18 cellular contexts compared by ENCODE assay signal in the genomic region with DNA sequence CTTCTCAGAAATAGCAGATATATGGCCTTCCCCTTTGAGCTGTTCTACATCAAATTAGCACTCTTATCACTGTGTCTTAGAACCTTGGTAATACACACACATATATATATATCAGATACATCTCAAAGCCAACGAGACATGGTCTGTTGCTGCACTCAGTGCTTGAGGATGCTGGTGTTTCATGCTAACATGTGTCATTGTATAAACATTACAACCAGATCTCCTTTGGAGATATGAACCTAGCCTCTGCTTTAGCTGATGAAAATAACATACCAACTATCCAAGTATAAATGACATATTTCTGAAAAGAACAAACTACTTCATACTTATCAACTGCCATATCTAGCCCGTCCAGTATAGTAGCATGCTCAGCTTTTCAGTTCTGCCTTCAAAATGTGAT.
A peak's percentile ranks its signal among the peaks of the same experiment; 100 is the strongest.
DNase-seq lines count a peak whose midpoint lies in the region; ATAC-seq and TF ChIP-seq lines count a peak whose summit lies in the region.
"Had no signal": no experiment of that assay in that cellular context is flagged by ENCODE, and none has a peak within 500 bp of the region (broad histone marks: within the 10 kb centered on the region; RNA-seq: fewer than 3 reads in every experiment).

No MANE protein-coding gene starts in this region.

- no peaks in the 10 kb centered on the region for H3K9me2 ChIP-seq in SK-N-SH
- no peaks in the 10 kb centered on the region for H3K9me2 ChIP-seq in neural cell (ENCODE audit: insufficient read depth, low read length)

- no peak overlapping the region for H3K4me2 ChIP-seq in SK-N-SH
- H3K4me2 ChIP-seq in neural cell (ENCODE audit: low read length): no peak overlapping the region
- H3K4me2 ChIP-seq: A549; BLaER1 treated with 17β-estradiol and CSF1 and Interleukin-3, amounts not matched to agents 10 nM and 100 nM had no signal

- H4K20me1 ChIP-seq in SK-N-SH (ENCODE audit: insufficient read depth) (no peaks in the 10 kb centered on the region), neural cell (ENCODE audit: insufficient read depth) (no peaks in the 10 kb centered on the region)
- H4K20me1 ChIP-seq: BLaER1 treated with 17β-estradiol and CSF1 and Interleukin-3, amounts not matched to agents 10 nM and 100 nM had no signal

- H3K27ac ChIP-seq in SK-N-SH (ENCODE audit: low read depth in 2 of 2, low read length in 1 of 2): no peak overlapping the region
- peak overlapping the region; percentile 57 for H3K27ac ChIP-seq in VCaP
- peak overlapping the region; percentile 64 for H3K27ac ChIP-seq in neural cell (ENCODE audit: low read length)
- H3K27ac ChIP-seq: 22Rv1; A549; BLaER1 treated with 17β-estradiol and CSF1 and Interleukin-3, amounts not matched to agents 10 nM and 100 nM; C4-2B had no signal

- 12% methylated on average over 2 of the region's 2 CpGs for WGBS in SK-N-SH (ENCODE audit: low lambda C conversion rate)

- TF ChIP-seq CTCF in SK-N-SH (IDR thresholded peaks at IDR 0.05): no peak
- TF ChIP-seq CTCF in VCaP (conservative IDR thresholded peaks at IDR 0.05): no peak
- TF ChIP-seq CTCF in neural cell (IDR thresholded peaks at IDR 0.05; ENCODE audit: poor library complexity, severe bottlenecking): no peak

- H3K79me2 ChIP-seq in SK-N-SH (ENCODE audit: insufficient read depth) (no peaks in the 10 kb centered on the region), neural cell (replicated peaks; ENCODE audit: insufficient read depth, low read length) (no peaks in the 10 kb centered on the region)

- TF ChIP-seq EP300 in SK-N-SH (IDR thresholded peaks at IDR 0.05; ENCODE audit: borderline replicate concordance in 1 of 2, low read depth in 1 of 2, low read length in 1 of 2) (peak in 1 of 2 experiments; percentile 6; a peak in 1 of 4 replicates), neural cell (conservative IDR thresholded peaks at IDR 0.05; ENCODE audit: poor library complexity, severe bottlenecking) (no peak)

- no peak overlapping the region for H3K9ac ChIP-seq in SK-N-SH
- H3K9ac ChIP-seq in neural cell (ENCODE audit: low read length): no peak overlapping the region
- H3K9ac ChIP-seq: BLaER1 treated with 17β-estradiol and CSF1 and Interleukin-3, amounts not matched to agents 10 nM and 100 nM had no signal

- no peak overlapping the region for H3K4me3 ChIP-seq in SK-N-SH (ENCODE audit: low read depth in 2 of 2, low read length in 1 of 2)
- H3K4me3 ChIP-seq in neural cell (ENCODE audit: low read length): peak overlapping the region; percentile 2
- H3K4me3 ChIP-seq: A549; BLaER1 treated with 17β-estradiol and CSF1 and Interleukin-3, amounts not matched to agents 10 nM and 100 nM had no signal

- no peaks in the 10 kb centered on the region for H3F3A ChIP-seq in SK-N-SH (replicated peaks; ENCODE audit: insufficient read depth)
- H3F3A ChIP-seq in neural cell (ENCODE audit: insufficient read depth, low read length, poor library complexity, severe bottlenecking): no peaks in the 10 kb centered on the region

- ATAC-seq in left colon: no peak
- ATAC-seq: CD8-positive, alpha-beta T cell had no signal

- POLR2A ChIA-PET in SK-N-SH (lab: Yijun Ruan, JAX): no interaction called here

- DNase-seq in DMS53 (lab: John Stamatoyannopoulos, UW) (peak; percentile 18), DMS53 treated with DMSO at 0.1 percent for 48 hours (lab: John Stamatoyannopoulos, UW; ENCODE audit: unreplicated experiment) (no peak), SK-N-SH (peak; percentile 26), T-helper 9 cell (no peak), left colon (no peak), cerebellum (ENCODE audit: low spot score) (no peak)
- DNase-seq: AML-193; Caco-2; Calu3; CD4-positive, alpha-beta T cell; CD8-positive, alpha-beta T cell; GF-D8 had no signal

- H3K9me3 ChIP-seq in SK-N-SH (no peaks in the 10 kb centered on the region), neural cell (ENCODE audit: low read length) (no peaks in the 10 kb centered on the region)
- H3K9me3 ChIP-seq: A549; BLaER1 treated with 17β-estradiol and CSF1 and Interleukin-3, amounts not matched to agents 10 nM and 100 nM; Caco-2 had no signal

- intact Hi-C loops in left colon (cut with DNase I, micrococcal nuclease): no loop called here

- H3K36me3 ChIP-seq in SK-N-SH (replicated peaks in 1 of 2; ENCODE audit: control insufficient read depth in 1 of 2, insufficient read depth in 2 of 2, low read length in 1 of 2) (no peaks in the 10 kb centered on the region), neural cell (ENCODE audit: insufficient read depth, low read length) (no peaks in the 10 kb centered on the region)
- H3K36me3 ChIP-seq: BLaER1 treated with 17β-estradiol and CSF1 and Interleukin-3, amounts not matched to agents 10 nM and 100 nM had no signal

- H3K4me1 ChIP-seq in SK-N-SH (ENCODE audit: control insufficient read depth in 1 of 2, insufficient read depth in 2 of 2, low read depth in 1 of 2, low read length in 1 of 2): peaks cover 0 to 2% of the 10 kb centered on the region in 2 experiments; a peak in 3 of 4 replicates
- H3K4me1 ChIP-seq: A549; BLaER1 treated with 17β-estradiol and CSF1 and Interleukin-3, amounts not matched to agents 10 nM and 100 nM; Caco-2 had no signal

- TF ChIP-seq RAD21 in SK-N-SH (IDR thresholded peaks at IDR 0.05; ENCODE audit: low read length): no peak
- TF ChIP-seq RAD21 in neural cell (conservative IDR thresholded peaks at IDR 0.05): no peak

- CTCF ChIA-PET in SK-N-SH (lab: Yijun Ruan, JAX): interaction anchor here (0.7 to 3.8 kb wide), 7 partner anchors 9 to 179 kb away, joined by 3 to 11 read pairs (median 4); no protein-coding TSS in a partner anchor

- H2AFZ ChIP-seq in SK-N-SH (ENCODE audit: low read depth) (no peak overlapping the region), neural cell (ENCODE audit: low read depth, low read length) (no peak overlapping the region)

- H3K27me3 ChIP-seq in SK-N-SH (ENCODE audit: insufficient read depth): no peaks in the 10 kb centered on the region
- no peaks in the 10 kb centered on the region for H3K27me3 ChIP-seq in neural cell (ENCODE audit: insufficient read depth, low read depth, low read length)
- H3K27me3 ChIP-seq: BLaER1 treated with 17β-estradiol and CSF1 and Interleukin-3, amounts not matched to agents 10 nM and 100 nM had no signal

TF ChIP-seq in SK-N-SH, 30 proteins besides CTCF, POLR2A, EP300 and RAD21:
- peak; percentile 71 for TF ChIP-seq GATA2 (CRISPR knock-in tag; IDR thresholded peaks at IDR 0.05)
- TF ChIP-seq CHD2 (IDR thresholded peaks at IDR 0.05; ENCODE audit: low read length, partially characterized antibody): no peak

TF ChIP-seq in neural cell, 6 proteins besides CTCF, POLR2A, EP300 and RAD21:
- TF ChIP-seq, protein P1, sequence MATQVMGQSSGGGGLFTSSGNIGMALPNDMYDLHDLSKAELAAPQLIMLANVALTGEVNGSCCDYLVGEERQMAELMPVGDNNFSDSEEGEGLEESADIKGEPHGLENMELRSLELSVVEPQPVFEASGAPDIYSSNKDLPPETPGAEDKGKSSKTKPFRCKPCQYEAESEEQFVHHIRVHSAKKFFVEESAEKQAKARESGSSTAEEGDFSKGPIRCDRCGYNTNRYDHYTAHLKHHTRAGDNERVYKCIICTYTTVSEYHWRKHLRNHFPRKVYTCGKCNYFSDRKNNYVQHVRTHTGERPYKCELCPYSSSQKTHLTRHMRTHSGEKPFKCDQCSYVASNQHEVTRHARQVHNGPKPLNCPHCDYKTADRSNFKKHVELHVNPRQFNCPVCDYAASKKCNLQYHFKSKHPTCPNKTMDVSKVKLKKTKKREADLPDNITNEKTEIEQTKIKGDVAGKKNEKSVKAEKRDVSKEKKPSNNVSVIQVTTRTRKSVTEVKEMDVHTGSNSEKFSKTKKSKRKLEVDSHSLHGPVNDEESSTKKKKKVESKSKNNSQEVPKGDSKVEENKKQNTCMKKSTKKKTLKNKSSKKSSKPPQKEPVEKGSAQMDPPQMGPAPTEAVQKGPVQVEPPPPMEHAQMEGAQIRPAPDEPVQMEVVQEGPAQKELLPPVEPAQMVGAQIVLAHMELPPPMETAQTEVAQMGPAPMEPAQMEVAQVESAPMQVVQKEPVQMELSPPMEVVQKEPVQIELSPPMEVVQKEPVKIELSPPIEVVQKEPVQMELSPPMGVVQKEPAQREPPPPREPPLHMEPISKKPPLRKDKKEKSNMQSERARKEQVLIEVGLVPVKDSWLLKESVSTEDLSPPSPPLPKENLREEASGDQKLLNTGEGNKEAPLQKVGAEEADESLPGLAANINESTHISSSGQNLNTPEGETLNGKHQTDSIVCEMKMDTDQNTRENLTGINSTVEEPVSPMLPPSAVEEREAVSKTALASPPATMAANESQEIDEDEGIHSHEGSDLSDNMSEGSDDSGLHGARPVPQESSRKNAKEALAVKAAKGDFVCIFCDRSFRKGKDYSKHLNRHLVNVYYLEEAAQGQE (IDR thresholded peaks at IDR 0.05; ENCODE audit: borderline replicate concordance): no peak
- no peak for TF ChIP-seq SMC3 (conservative IDR thresholded peaks at IDR 0.05; ENCODE audit: poor library complexity)
- no peak for TF ChIP-seq MXI1 (conservative IDR thresholded peaks at IDR 0.05; ENCODE audit: poor library complexity, severe bottlenecking)
- no peak for TF ChIP-seq POLR2AphosphoS5 (IDR thresholded peaks at IDR 0.05)
- TF ChIP-seq EZH2 (IDR thresholded peaks at IDR 0.05; ENCODE audit: borderline replicate concordance, insufficient read depth, low read length, poor library complexity, severe bottlenecking): no peak
- TF ChIP-seq TAF1 (IDR thresholded peaks at IDR 0.05; ENCODE audit: low read depth): no peak
TF ChIP-seq in neural cell: peak in this region for 0.

Comparison
In these comparisons a context has a peak if more than half of its experiments do, and no peak if none do; other contexts are left out.
1. DNase-seq: peak in DMS53 (single experiment) and SK-N-SH (single experiment); none in DMS53 treated with DMSO at 0.1 percent for 48 hours (single experiment), T-helper 9 cell (single experiment), left colon (0 of 2) and cerebellum (single experiment).
2. H3K27ac ChIP-seq: peak in VCaP (single experiment) and neural cell (single experiment); none in SK-N-SH (0 of 2).